1 cellular context compared by ENCODE assay signal in the genomic region with DNA sequence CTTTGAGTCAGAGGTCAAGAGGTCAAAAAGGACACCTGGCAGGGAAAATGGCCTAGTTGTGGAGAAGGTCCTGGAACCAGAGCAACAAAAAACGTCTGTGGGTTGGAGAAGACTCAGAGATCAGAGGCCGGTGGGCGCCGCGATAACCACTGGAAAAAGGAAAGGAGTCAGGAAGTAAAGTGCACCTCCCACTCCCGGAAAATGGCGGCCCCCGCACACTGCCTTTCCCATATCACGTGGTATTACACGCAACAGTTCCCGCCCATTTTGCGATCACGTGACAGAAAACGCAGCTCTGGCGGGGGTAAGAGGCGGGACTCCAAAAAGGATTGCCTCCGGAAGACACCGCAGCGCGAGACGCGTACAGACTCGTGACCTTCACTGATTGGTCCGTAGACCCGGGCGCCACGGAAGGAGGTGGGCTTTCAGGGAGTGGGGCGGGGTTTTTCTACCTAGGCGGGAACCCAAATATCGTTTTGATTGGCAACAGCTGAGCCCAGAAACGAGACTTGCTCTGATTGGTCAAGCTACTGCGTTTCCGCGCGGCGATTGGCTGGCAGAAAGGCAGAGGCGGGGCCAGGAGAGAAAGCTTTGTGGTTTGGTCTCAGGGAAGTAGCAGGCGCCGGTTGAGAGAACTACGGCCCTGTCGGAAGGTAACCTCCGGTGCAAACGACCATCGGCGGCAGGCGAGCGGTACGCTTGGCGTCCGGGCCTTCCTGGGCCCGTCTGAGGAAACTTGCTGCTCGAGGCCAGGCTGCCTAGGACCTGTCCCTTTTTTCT.
A peak's percentile ranks its signal among the peaks of the same experiment; 100 is the strongest.
TF ChIP-seq lines count a peak whose summit lies in the region.

Gene ACTMAP, minus strand, starts transcription at position 193 of the 780 bp plus-strand sequence. CDS start 674 bp downstream, outside the sequence.

TF ChIP-seq in K562, 482 proteins besides CTCF, POLR2A, EP300 and RAD21 (continued from another document and continues in another):
- TF ChIP-seq ZNF740 (CRISPR knock-in tag; IDR thresholded peaks at IDR 0.05) (no peak), ZNF740 (tag; IDR thresholded peaks at IDR 0.05) (no peak), WHSC1 (IDR thresholded peaks at IDR 0.05; ENCODE audit: low read length) (no peak), ZBED1 (IDR thresholded peaks at IDR 0.05) (no peak; the same call in 1 of the 2 replicates), KAT2B (IDR thresholded peaks at IDR 0.05; ENCODE audit: low read depth, low read length) (no peak), CHD2 (IDR thresholded peaks at IDR 0.05; ENCODE audit: low read depth, low read length) (peak; percentile 78), PHF8 (IDR thresholded peaks at IDR 0.05; ENCODE audit: borderline replicate concordance, low read length) (peak; percentile 76), TGIF2 (CRISPR knock-in tag; IDR thresholded peaks at IDR 0.05) (no peak), SP2 (IDR thresholded peaks at IDR 0.05; ENCODE audit: extremely low read depth, low read depth, low read length, poor library complexity, severe bottlenecking) (peak; percentile 68), CBFA2T2 (conservative IDR thresholded peaks at IDR 0.05) (peak; percentile 99), FOXK2 (conservative IDR thresholded peaks at IDR 0.05 in 1 of 2, IDR thresholded peaks at IDR 0.05 in 1 of 2; ENCODE audit: low read depth in 2 of 2) (peak; percentile 54 to 97), PML (IDR thresholded peaks at IDR 0.05; ENCODE audit: low read length) (peak; percentile 28), ZFPM2 (CRISPR knock-in tag; IDR thresholded peaks at IDR 0.05) (0 out of 2 replicates have a peak, but pooled peaks have one; percentile 41), ZNF41 (CRISPR knock-in tag; conservative IDR thresholded peaks at IDR 0.05) (0 out of 2 replicates have a peak, but pooled peaks have one; percentile 40), ZNF785 (CRISPR knock-in tag; IDR thresholded peaks at IDR 0.05) (no peak), KDM5B (IDR thresholded peaks at IDR 0.05; ENCODE audit: insufficient replicate concordance, low read depth, low read length) (peak; percentile 18), ZBTB8A (IDR thresholded peaks at IDR 0.05; ENCODE audit: partially characterized antibody) (no peak), XRCC3 (IDR thresholded peaks at IDR 0.05) (no peak), HNRNPLL (IDR thresholded peaks at IDR 0.05; ENCODE audit: low read depth, low read length, poor library complexity, severe bottlenecking) (no peak), TCF7 (IDR thresholded peaks at IDR 0.05; ENCODE audit: borderline replicate concordance) (no peak; the same call in 1 of the 2 replicates), EZH2 (IDR thresholded peaks at IDR 0.05; ENCODE audit: borderline replicate concordance, low read depth, low read length) (no peak), E2F4 (CRISPR knock-in tag; IDR thresholded peaks at IDR 0.05; ENCODE audit: low read depth) (peak; percentile 85), FOXO4 (CRISPR knock-in tag; IDR thresholded peaks at IDR 0.05) (no peak), ZBTB34 (CRISPR knock-in tag; IDR thresholded peaks at IDR 0.05) (no peak), ZNF408 (CRISPR knock-in tag; IDR thresholded peaks at IDR 0.05; ENCODE audit: low read depth) (no peak), ETV1 (tag; conservative IDR thresholded peaks at IDR 0.05; ENCODE audit: low read depth) (peak; percentile 87), ZNF764 (CRISPR knock-in tag; IDR thresholded peaks at IDR 0.05; ENCODE audit: low read depth) (no peak), SOX6 (IDR thresholded peaks at IDR 0.05) (no peak), ESRRB (CRISPR knock-in tag; IDR thresholded peaks at IDR 0.05; ENCODE audit: borderline replicate concordance) (no peak), MECOM (CRISPR knock-in tag; IDR thresholded peaks at IDR 0.05) (peak; percentile 65; the same call in 1 of the 2 replicates), HDAC8 (tag; IDR thresholded peaks at IDR 0.05) (peak; percentile 66; the same call in 1 of the 2 replicates), HMG20B (CRISPR knock-in tag; IDR thresholded peaks at IDR 0.05) (no peak), ZFP36 (IDR thresholded peaks at IDR 0.05; ENCODE audit: low read depth, low read length, partially characterized antibody) (no peak), ZNF77 (CRISPR knock-in tag; IDR thresholded peaks at IDR 0.05) (no peak), POLR3G (IDR thresholded peaks at IDR 0.05; ENCODE audit: extremely low read depth, insufficient read length, insufficient replicate concordance) (no peak), STAT5B (CRISPR knock-in tag; IDR thresholded peaks at IDR 0.05) (no peak), KLF13 (tag; IDR thresholded peaks at IDR 0.05; ENCODE audit: borderline replicate concordance, low read depth) (peak; percentile 54; the same call in 1 of the 2 replicates), CBX8 (IDR thresholded peaks at IDR 0.05; ENCODE audit: borderline replicate concordance, extremely low read depth, low read depth, low read length, poor library complexity, severe bottlenecking) (no peak), ZNF217 (CRISPR knock-in tag; IDR thresholded peaks at IDR 0.05) (no peak), ZNF644 (tag; IDR thresholded peaks at IDR 0.05; ENCODE audit: low read depth) (no peak; the same call in 1 of the 2 replicates)
- TF ChIP-seq, protein P1, sequence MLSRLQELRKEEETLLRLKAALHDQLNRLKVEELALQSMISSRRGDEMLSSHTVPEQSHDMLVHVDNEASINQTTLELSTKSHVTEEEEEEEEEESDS (CRISPR knock-in tag; IDR thresholded peaks at IDR 0.05), result no peak
- TF ChIP-seq, protein P2, sequence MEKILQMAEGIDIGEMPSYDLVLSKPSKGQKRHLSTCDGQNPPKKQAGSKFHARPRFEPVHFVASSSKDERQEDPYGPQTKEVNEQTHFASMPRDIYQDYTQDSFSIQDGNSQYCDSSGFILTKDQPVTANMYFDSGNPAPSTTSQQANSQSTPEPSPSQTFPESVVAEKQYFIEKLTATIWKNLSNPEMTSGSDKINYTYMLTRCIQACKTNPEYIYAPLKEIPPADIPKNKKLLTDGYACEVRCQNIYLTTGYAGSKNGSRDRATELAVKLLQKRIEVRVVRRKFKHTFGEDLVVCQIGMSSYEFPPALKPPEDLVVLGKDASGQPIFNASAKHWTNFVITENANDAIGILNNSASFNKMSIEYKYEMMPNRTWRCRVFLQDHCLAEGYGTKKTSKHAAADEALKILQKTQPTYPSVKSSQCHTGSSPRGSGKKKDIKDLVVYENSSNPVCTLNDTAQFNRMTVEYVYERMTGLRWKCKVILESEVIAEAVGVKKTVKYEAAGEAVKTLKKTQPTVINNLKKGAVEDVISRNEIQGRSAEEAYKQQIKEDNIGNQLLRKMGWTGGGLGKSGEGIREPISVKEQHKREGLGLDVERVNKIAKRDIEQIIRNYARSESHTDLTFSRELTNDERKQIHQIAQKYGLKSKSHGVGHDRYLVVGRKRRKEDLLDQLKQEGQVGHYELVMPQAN (IDR thresholded peaks at IDR 0.05; ENCODE audit: borderline replicate concordance), result peak; percentile 63; the same call in 1 of the 2 replicates
- TF ChIP-seq, protein P3, sequence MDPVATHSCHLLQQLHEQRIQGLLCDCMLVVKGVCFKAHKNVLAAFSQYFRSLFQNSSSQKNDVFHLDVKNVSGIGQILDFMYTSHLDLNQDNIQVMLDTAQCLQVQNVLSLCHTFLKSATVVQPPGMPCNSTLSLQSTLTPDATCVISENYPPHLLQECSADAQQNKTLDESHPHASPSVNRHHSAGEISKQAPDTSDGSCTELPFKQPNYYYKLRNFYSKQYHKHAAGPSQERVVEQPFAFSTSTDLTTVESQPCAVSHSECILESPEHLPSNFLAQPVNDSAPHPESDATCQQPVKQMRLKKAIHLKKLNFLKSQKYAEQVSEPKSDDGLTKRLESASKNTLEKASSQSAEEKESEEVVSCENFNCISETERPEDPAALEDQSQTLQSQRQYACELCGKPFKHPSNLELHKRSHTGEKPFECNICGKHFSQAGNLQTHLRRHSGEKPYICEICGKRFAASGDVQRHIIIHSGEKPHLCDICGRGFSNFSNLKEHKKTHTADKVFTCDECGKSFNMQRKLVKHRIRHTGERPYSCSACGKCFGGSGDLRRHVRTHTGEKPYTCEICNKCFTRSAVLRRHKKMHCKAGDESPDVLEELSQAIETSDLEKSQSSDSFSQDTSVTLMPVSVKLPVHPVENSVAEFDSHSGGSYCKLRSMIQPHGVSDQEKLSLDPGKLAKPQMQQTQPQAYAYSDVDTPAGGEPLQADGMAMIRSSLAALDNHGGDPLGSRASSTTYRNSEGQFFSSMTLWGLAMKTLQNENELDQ (CRISPR knock-in tag; IDR thresholded peaks at IDR 0.05; ENCODE audit: borderline replicate concordance), result no peak
- TF ChIP-seq, protein P4, sequence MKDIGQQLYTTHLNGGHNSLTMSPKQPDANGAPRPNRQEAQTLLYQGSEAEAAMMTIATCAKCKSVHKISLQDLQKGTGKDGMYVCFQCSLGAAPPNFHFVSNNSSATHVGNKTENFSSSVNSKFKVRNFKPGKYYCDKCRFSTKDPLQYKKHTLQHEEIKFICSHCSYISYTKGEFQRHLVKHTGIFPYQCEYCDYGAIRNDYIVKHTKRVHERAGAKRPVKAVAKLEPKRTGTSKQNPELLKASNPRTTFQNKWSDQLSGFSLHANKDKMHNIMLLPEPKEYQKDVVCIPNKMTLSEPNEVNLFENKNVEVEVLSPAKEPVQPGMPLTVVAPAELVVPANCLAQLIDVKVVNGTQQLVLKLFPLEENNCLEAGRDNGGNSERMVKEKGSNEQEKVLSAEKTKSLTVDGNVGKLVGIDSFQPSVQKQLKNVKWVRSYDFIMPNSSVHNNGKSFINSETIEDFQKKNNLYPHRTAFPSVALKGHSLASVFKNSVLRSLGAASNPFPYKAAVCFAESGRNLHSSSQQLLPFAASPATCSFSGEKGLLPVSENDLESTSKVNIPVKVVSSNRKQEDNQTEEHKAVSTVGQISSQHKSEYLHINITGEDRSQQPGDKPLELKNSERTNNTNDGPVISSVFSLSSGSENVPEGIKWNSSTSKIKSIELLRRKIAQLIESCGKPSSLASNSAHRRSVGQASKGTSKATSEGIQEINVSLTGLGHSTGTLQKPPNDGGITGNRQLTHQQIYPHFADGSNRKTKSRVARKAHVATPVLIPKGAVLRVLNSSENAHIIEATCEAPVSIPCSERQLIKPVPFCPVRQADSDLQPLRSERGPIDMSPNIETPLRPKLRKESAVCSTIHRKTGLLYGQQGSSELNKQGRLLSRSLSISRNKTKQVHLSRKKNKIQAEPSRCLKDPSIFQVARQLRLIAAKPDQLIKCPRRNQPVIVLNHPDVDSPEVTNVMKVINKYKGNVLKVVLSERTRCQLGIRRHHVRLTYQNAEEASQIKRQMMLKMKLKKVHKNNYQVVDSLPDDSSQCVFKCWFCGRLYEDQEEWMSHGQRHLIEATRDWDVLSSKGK (CRISPR knock-in tag; IDR thresholded peaks at IDR 0.05), result no peak
- TF ChIP-seq, protein P5, sequence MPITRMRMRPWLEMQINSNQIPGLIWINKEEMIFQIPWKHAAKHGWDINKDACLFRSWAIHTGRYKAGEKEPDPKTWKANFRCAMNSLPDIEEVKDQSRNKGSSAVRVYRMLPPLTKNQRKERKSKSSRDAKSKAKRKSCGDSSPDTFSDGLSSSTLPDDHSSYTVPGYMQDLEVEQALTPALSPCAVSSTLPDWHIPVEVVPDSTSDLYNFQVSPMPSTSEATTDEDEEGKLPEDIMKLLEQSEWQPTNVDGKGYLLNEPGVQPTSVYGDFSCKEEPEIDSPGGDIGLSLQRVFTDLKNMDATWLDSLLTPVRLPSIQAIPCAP (CRISPR knock-in tag; IDR thresholded peaks at IDR 0.05; ENCODE audit: borderline replicate concordance), result no peak
- TF ChIP-seq, protein P6, sequence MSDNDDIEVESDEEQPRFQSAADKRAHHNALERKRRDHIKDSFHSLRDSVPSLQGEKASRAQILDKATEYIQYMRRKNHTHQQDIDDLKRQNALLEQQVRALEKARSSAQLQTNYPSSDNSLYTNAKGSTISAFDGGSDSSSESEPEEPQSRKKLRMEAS (CRISPR knock-in tag; IDR thresholded peaks at IDR 0.05), result peak; percentile 98
- TF ChIP-seq, protein P7, sequence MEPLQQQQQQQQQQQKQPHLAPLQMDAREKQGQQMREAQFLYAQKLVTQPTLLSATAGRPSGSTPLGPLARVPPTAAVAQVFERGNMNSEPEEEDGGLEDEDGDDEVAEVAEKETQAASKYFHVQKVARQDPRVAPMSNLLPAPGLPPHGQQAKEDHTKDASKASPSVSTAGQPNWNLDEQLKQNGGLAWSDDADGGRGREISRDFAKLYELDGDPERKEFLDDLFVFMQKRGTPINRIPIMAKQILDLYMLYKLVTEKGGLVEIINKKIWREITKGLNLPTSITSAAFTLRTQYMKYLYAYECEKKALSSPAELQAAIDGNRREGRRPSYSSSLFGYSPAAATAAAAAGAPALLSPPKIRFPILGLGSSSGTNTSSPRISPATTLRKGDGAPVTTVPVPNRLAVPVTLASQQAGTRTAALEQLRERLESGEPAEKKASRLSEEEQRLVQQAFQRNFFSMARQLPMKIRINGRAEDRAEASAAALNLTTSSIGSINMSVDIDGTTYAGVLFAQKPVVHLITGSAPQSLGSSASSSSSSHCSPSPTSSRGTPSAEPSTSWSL (CRISPR knock-in tag; IDR thresholded peaks at IDR 0.05; ENCODE audit: borderline replicate concordance), result no peak
